Comparison of ENCODE assay signal across 10 cellular contexts in the genomic region with DNA sequence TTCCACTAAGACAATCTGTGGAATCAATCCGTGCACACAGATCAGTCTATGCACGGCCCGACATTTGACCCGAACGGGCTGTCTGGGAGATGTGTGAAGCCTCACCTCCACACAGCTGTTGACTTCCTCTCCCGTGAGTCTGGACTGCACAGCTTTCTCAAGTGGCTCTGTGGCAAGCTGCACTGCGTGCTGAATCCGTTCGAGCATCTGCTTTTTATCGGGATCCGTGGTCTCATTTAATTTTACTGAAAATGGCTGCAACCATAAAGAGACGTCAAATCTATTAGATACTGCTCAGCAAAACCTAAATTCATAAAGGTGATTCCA. TPM values are rescaled to one million over a fixed set of nuclear protein-coding genes. Genes with fewer than 3 reads are reported as not detected.
DNase-seq lines count a peak whose midpoint lies in the region; ATAC-seq and TF ChIP-seq lines count a peak whose summit lies in the region.
"Had no signal": no experiment of that assay in that cellular context is flagged by ENCODE, and none has a peak within 500 bp of the region (broad histone marks: within the 10 kb centered on the region; RNA-seq: fewer than 3 reads in every experiment).

No MANE protein-coding gene starts in this region.

- no peak overlapping the region for H3K4me3 Mint-ChIP-seq in activated naive CD4-positive, alpha-beta T cell treated with anti-CD3 and anti-CD28 coated beads, Interleukin-2, amount 10 ng/mL, durations not matched to agents 7 days and 5 days
- H3K4me3 Mint-ChIP-seq in CD8-positive, alpha-beta memory T cell, result peak overlapping the region in 1 of 7 donors; percentile 12
- H3K4me3 Mint-ChIP-seq: CD4-positive, alpha-beta memory T cell had no signal

- H3K27me3 Mint-ChIP-seq in activated naive CD4-positive, alpha-beta T cell treated with anti-CD3 and anti-CD28 coated beads, Interleukin-2, amount 10 ng/mL, durations not matched to agents 7 days and 5 days, result no peaks in the 10 kb centered on the region
- no peaks in the 10 kb centered on the region for H3K27me3 Mint-ChIP-seq in CD8-positive, alpha-beta memory T cell
- H3K27me3 Mint-ChIP-seq: CD4-positive, alpha-beta memory T cell; IgD-negative memory B cell had no signal

- POLR2A ChIA-PET in CD8-positive, alpha-beta memory T cell (lab: Charles Lee), result interaction anchor here (1.1 to 1.5 kb wide), 2 partner anchors 46 to 54 kb away, joined by 3 to 5 read pairs; a partner anchor contains a TSS

- H3K36me3 Mint-ChIP-seq in activated naive CD4-positive, alpha-beta T cell treated with anti-CD3 and anti-CD28 coated beads, Interleukin-2, amount 10 ng/mL, durations not matched to agents 7 days and 5 days, result peaks cover 63% of the 10 kb centered on the region
- H3K36me3 Mint-ChIP-seq in CD8-positive, alpha-beta memory T cell, result peaks cover 9 to 90% (median 32%) of the 10 kb centered on the region in 3 donors

- H3K27ac Mint-ChIP-seq in activated naive CD4-positive, alpha-beta T cell treated with anti-CD3 and anti-CD28 coated beads, Interleukin-2, amount 10 ng/mL, durations not matched to agents 7 days and 5 days, result peak overlapping the region; percentile 42
- H3K27ac Mint-ChIP-seq in CD8-positive, alpha-beta memory T cell, result peak overlapping the region in 4 of 8 donors; percentile 21 to 63 (median 42)

- intact Hi-C loops in body of pancreas (cut with DNase I), result loop anchor here (5.0 kb wide), 1 partner anchor 54 kb away; no protein-coding TSS in a partner anchor

- H3K4me1 Mint-ChIP-seq in activated naive CD4-positive, alpha-beta T cell treated with anti-CD3 and anti-CD28 coated beads, Interleukin-2, amount 10 ng/mL, durations not matched to agents 7 days and 5 days, result peaks cover 31% of the 10 kb centered on the region
- H3K4me1 Mint-ChIP-seq in CD8-positive, alpha-beta memory T cell, result peaks cover 21 to 25% (median 25%) of the 10 kb centered on the region in 3 donors

- ATAC-seq in HG03342 (IDR thresholded peaks at IDR 0.05; ENCODE audit: unreplicated experiment) (no peak), body of pancreas (no peak)

- H3K4me3 ChIP-seq in NT2/D1 (ENCODE audit: insufficient read length, low read depth), result no peak overlapping the region
- H3K4me3 ChIP-seq in CD8-positive, alpha-beta memory T cell (ENCODE audit: low read length), result no peak overlapping the region
- no peak overlapping the region for H3K4me3 ChIP-seq in body of pancreas

- CTCF ChIA-PET in activated naive CD4-positive, alpha-beta T cell treated with anti-CD3 and anti-CD28 coated beads, Interleukin-2, amount 10 ng/mL, durations not matched to agents 7 days and 5 days (lab: Charles Lee), result interaction anchor here (1.0 to 5.5 kb wide), 16 partner anchors 8 to 108 kb away, joined by 3 to 59 read pairs (median 4); no protein-coding TSS in a partner anchor
- CTCF ChIA-PET in CD8-positive, alpha-beta memory T cell (lab: Charles Lee), result interaction anchor here (0.9 to 2.3 kb wide), 9 partner anchors 12 to 618 kb away, joined by 3 to 20 read pairs (median 4); no protein-coding TSS in a partner anchor

- TF ChIP-seq POLR2A in body of pancreas (IDR thresholded peaks at IDR 0.05), result no peak

- 86 to 93% methylated on average over 7 to 12 of the region's 12 CpGs for WGBS in body of pancreas, 2 donors

- H3K27me3 ChIP-seq in NT2/D1 (ENCODE audit: insufficient read depth, insufficient read length) (no peaks in the 10 kb centered on the region), body of pancreas (no peaks in the 10 kb centered on the region)
- H3K27me3 ChIP-seq in CD8-positive, alpha-beta memory T cell (ENCODE audit: insufficient read depth, low read length, poor library complexity, severe bottlenecking), result no peaks in the 10 kb centered on the region

- H3K36me3 ChIP-seq in NT2/D1 (ENCODE audit: insufficient read depth, insufficient read length, low read length) (peaks cover 86% of the 10 kb centered on the region), body of pancreas (replicated peaks in 1 of 2; ENCODE audit: insufficient read depth in 1 of 2, low read depth in 2 of 2) (peaks cover 8 to 16% of the 10 kb centered on the region in 2 donors)
- peaks cover 45% of the 10 kb centered on the region for H3K36me3 ChIP-seq in CD8-positive, alpha-beta memory T cell (ENCODE audit: insufficient read depth, low read length)

- no peaks in the 10 kb centered on the region for H3K9me3 Mint-ChIP-seq in activated naive CD4-positive, alpha-beta T cell treated with anti-CD3 and anti-CD28 coated beads, Interleukin-2, amount 10 ng/mL, durations not matched to agents 7 days and 5 days
- H3K9me3 Mint-ChIP-seq in CD8-positive, alpha-beta memory T cell, result no peaks in the 10 kb centered on the region
- H3K9me3 Mint-ChIP-seq: CD4-positive, alpha-beta memory T cell; IgD-negative memory B cell had no signal

- TF ChIP-seq CTCF in body of pancreas (IDR thresholded peaks at IDR 0.05), result no peak

- H3K27ac ChIP-seq in cingulate gyrus (ENCODE audit: low read depth, low read length) (peak overlapping the region; percentile 48), substantia nigra (ENCODE audit: low read depth, low read length, poor library complexity, severe bottlenecking) (peak overlapping the region; percentile 63), body of pancreas (no peak overlapping the region)
- H3K27ac ChIP-seq in CD8-positive, alpha-beta memory T cell (ENCODE audit: low read depth, low read length), result no peak overlapping the region

- no peak for DNase-seq in activated naive CD4-positive, alpha-beta T cell treated with anti-CD3 and anti-CD28 coated beads, Interleukin-2, amount 10 ng/mL, durations not matched to agents 7 days and 5 days
- no peak for DNase-seq in activated naive CD4-positive, alpha-beta T cell treated with anti-CD3 and anti-CD28 coated beads, Interleukin-2, amount 50 U/mL, for 16 hours
- DNase-seq in NT2/D1 (ENCODE audit: low read depth, low spot score), result no peak
- DNase-seq in substantia nigra (lab: John Stamatoyannopoulos, UW), result no peak
- DNase-seq in CD8-positive, alpha-beta memory T cell, result no peak
- no peak for DNase-seq in body of pancreas

- H3K4me1 ChIP-seq in NT2/D1 (ENCODE audit: insufficient read depth, insufficient read length) (peaks cover 14% of the 10 kb centered on the region), body of pancreas (peaks cover 14% of the 10 kb centered on the region)
- H3K4me1 ChIP-seq in CD8-positive, alpha-beta memory T cell (ENCODE audit: insufficient read depth, low read length), result peaks cover 14% of the 10 kb centered on the region

- H3K9ac ChIP-seq in NT2/D1 (ENCODE audit: insufficient read length, low read depth), result peak overlapping the region; percentile 37

- H3K9me3 ChIP-seq in NT2/D1 (ENCODE audit: insufficient read depth, low read length) (no peaks in the 10 kb centered on the region), body of pancreas (no peaks in the 10 kb centered on the region)
- H3K9me3 ChIP-seq in CD8-positive, alpha-beta memory T cell (ENCODE audit: low read length), result no peaks in the 10 kb centered on the region

RNA-seq across cellular contexts. Expression of a gene that starts 19.3 kb away (rescaled TPM):
- 10 to 100 TPM; 81.2 to 83.3 TPM for total RNA-seq in CD8-positive, alpha-beta memory T cell
- polyA plus RNA-seq in CD8-positive, alpha-beta memory T cell, result 43.4 TPM
- total RNA-seq in body of pancreas, result 10 to 100 TPM; 15.8 to 20.8 TPM

RNA-seq across cellular contexts. Expression of a gene that starts 45.8 kb away (rescaled TPM):
- 100 to 1,000 TPM; 273 to 280 TPM for total RNA-seq in CD8-positive, alpha-beta memory T cell
- 163 TPM for polyA plus RNA-seq in CD8-positive, alpha-beta memory T cell
- 10 to 100 TPM; 45.9 to 57.7 TPM for total RNA-seq in body of pancreas

Comparison
In these comparisons a context has a peak if more than half of its experiments do, and no peak if none do; other contexts are left out.
1. H3K27ac ChIP-seq: peak in cingulate gyrus (single experiment) and substantia nigra (single experiment); none in CD8-positive, alpha-beta memory T cell (single experiment) and body of pancreas (0 of 4).
2. RNA of a gene that starts 45.8 kb away (total RNA-seq): 273 to 280 TPM in CD8-positive, alpha-beta memory T cell; 45.9 to 57.7 TPM in body of pancreas; every median in the first group is over 4 times any median in the second.